ENCODE assay signal across 1 cellular context in genomic region chr20:51700809-51701285, GRCh38.
TF ChIP-seq lines count a peak whose summit lies in the region.

No MANE protein-coding gene starts in this region.

TF ChIP-seq in HepG2, 621 proteins besides CTCF, POLR2A, EP300 and RAD21 (continued from another document and continues in another):
- TF ChIP-seq, protein P1, sequence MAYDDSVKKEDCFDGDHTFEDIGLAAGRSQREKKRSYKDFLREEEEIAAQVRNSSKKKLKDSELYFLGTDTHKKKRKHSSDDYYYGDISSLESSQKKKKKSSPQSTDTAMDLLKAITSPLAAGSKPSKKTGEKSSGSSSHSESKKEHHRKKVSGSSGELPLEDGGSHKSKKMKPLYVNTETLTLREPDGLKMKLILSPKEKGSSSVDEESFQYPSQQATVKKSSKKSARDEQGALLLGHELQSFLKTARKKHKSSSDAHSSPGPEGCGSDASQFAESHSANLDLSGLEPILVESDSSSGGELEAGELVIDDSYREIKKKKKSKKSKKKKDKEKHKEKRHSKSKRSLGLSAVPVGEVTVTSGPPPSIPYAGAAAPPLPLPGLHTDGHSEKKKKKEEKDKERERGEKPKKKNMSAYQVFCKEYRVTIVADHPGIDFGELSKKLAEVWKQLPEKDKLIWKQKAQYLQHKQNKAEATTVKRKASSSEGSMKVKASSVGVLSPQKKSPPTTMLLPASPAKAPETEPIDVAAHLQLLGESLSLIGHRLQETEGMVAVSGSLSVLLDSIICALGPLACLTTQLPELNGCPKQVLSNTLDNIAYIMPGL (CRISPR knock-in tag; IDR thresholded peaks at IDR 0.05; ENCODE audit: borderline replicate concordance in 1 of 2, low read depth in 1 of 2), result peak; percentile 34 to 88; a peak in 2 of 4 replicates
- TF ChIP-seq RCOR2 (CRISPR knock-in tag; IDR thresholded peaks at IDR 0.05) (no peak), ZNF775 (CRISPR knock-in tag; IDR thresholded peaks at IDR 0.05; ENCODE audit: borderline replicate concordance) (no peak), NR2F1 (CRISPR knock-in tag; IDR thresholded peaks at IDR 0.05) (no peak), MIER3 (CRISPR knock-in tag; IDR thresholded peaks at IDR 0.05; ENCODE audit: borderline replicate concordance) (peak; percentile 46; the same call in 1 of the 2 replicates), ZC3H4 (CRISPR knock-in tag; IDR thresholded peaks at IDR 0.05; ENCODE audit: borderline replicate concordance) (no peak), ZMYM3 (CRISPR knock-in tag; IDR thresholded peaks at IDR 0.05) (peak; percentile 78), SPEN (CRISPR knock-in tag; IDR thresholded peaks at IDR 0.05; ENCODE audit: low read depth) (0 out of 2 replicates have a peak, but pooled peaks have one; percentile 10), TRAFD1 (CRISPR knock-in tag; IDR thresholded peaks at IDR 0.05; ENCODE audit: borderline replicate concordance) (no peak), ZFP36L2 (CRISPR knock-in tag; IDR thresholded peaks at IDR 0.05) (no peak), TEAD2 (CRISPR knock-in tag; IDR thresholded peaks at IDR 0.05) (no peak), ZNF143 (CRISPR knock-in tag; IDR thresholded peaks at IDR 0.05) (no peak), PTBP1 (IDR thresholded peaks at IDR 0.05; ENCODE audit: low read depth, low read length, poor library complexity, severe bottlenecking) (no peak), KDM3A (CRISPR knock-in tag; IDR thresholded peaks at IDR 0.05; ENCODE audit: low read depth) (no peak; the same call in 1 of the 2 replicates), TBP (CRISPR knock-in tag; IDR thresholded peaks at IDR 0.05) (no peak), ZNF792 (CRISPR knock-in tag; IDR thresholded peaks at IDR 0.05) (0 out of 2 replicates have a peak, but pooled peaks have one; percentile 45), IRF1 (CRISPR knock-in tag; IDR thresholded peaks at IDR 0.05; ENCODE audit: low read depth) (no peak), CHD4 (IDR thresholded peaks at IDR 0.05; ENCODE audit: borderline replicate concordance, low read length) (0 out of 2 replicates have a peak, but pooled peaks have one; percentile 46), ZFP36 (IDR thresholded peaks at IDR 0.05; ENCODE audit: borderline replicate concordance, low read depth, low read length, partially characterized antibody) (no peak), HOXA7 (CRISPR knock-in tag; IDR thresholded peaks at IDR 0.05) (no peak), PAWR (CRISPR knock-in tag; IDR thresholded peaks at IDR 0.05; ENCODE audit: borderline replicate concordance) (no peak), MAFF (IDR thresholded peaks at IDR 0.05; ENCODE audit: low read depth, low read length) (no peak), TMF1 (CRISPR knock-in tag; IDR thresholded peaks at IDR 0.05; ENCODE audit: low read depth) (no peak), ZNF468 (CRISPR knock-in tag; IDR thresholded peaks at IDR 0.05) (no peak), SMAD9 (CRISPR knock-in tag; IDR thresholded peaks at IDR 0.05) (no peak), SALL1 (CRISPR knock-in tag; IDR thresholded peaks at IDR 0.05) (no peak), ZNF816 (CRISPR knock-in tag; IDR thresholded peaks at IDR 0.05; ENCODE audit: borderline replicate concordance) (peak; percentile 74; the same call in 1 of the 2 replicates), HOXA3 (CRISPR knock-in tag; IDR thresholded peaks at IDR 0.05) (no peak), ELF1 (CRISPR knock-in tag; IDR thresholded peaks at IDR 0.05) (no peak), CENPT (CRISPR knock-in tag; IDR thresholded peaks at IDR 0.05; ENCODE audit: low read depth) (no peak), XRCC5 (optimal IDR thresholded peaks at IDR 0.05; ENCODE audit: low read length) (peak; percentile 76), ZNF136 (CRISPR knock-in tag; IDR thresholded peaks at IDR 0.05; ENCODE audit: low read depth) (no peak), ZNF329 (CRISPR knock-in tag; IDR thresholded peaks at IDR 0.05; ENCODE audit: low read depth) (no peak), HNF1A (IDR thresholded peaks at IDR 0.05; ENCODE audit: low read depth) (no peak), HNF1A (CRISPR knock-in tag; IDR thresholded peaks at IDR 0.05; ENCODE audit: borderline replicate concordance) (no peak), ZNF44 (CRISPR knock-in tag; IDR thresholded peaks at IDR 0.05) (peak; percentile 55; the same call in 1 of the 2 replicates), PPARG (CRISPR knock-in tag; conservative IDR thresholded peaks at IDR 0.05) (no peak), ARNTL (CRISPR knock-in tag; IDR thresholded peaks at IDR 0.05) (no peak), ZNF33A (CRISPR knock-in tag; IDR thresholded peaks at IDR 0.05; ENCODE audit: borderline replicate concordance) (0 out of 2 replicates have a peak, but pooled peaks have one; percentile 53), SYNCRIP (IDR thresholded peaks at IDR 0.05; ENCODE audit: insufficient read depth, low read depth, low read length) (no peak), GATAD1 (CRISPR knock-in tag; IDR thresholded peaks at IDR 0.05) (no peak), HOMEZ (CRISPR knock-in tag; IDR thresholded peaks at IDR 0.05; ENCODE audit: low read depth) (peak; percentile 48; the same call in 1 of the 2 replicates), ZNF761 (CRISPR knock-in tag; conservative IDR thresholded peaks at IDR 0.05) (no peak), KAT7 (CRISPR knock-in tag; IDR thresholded peaks at IDR 0.05; ENCODE audit: borderline replicate concordance) (no peak; the same call in 1 of the 2 replicates)
- TF ChIP-seq, protein P2, sequence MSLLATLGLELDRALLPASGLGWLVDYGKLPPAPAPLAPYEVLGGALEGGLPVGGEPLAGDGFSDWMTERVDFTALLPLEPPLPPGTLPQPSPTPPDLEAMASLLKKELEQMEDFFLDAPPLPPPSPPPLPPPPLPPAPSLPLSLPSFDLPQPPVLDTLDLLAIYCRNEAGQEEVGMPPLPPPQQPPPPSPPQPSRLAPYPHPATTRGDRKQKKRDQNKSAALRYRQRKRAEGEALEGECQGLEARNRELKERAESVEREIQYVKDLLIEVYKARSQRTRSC (CRISPR knock-in tag; IDR thresholded peaks at IDR 0.05; ENCODE audit: low read depth), result no peak
- TF ChIP-seq, protein P3, sequence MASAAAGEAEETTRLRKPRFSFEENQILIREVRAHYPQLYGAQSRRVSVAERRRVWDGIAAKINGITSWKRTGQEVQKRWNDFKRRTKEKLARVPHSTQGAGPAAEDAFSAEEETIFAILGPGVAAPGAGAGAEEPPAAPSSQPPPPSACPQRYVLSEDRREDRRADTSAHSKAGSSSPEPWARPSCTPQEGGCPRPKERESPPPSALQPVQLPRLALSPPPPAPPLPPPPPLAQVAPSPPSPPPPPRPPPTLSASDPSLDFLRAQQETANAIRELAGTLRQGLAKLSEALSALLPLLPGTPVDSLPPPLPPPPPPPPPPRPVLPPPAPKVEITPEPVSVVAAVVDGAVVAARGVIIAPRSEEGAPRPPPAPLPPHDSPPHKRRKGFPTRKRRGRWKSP (CRISPR knock-in tag; IDR thresholded peaks at IDR 0.05), result 0 out of 2 replicates have a peak, but pooled peaks have one; percentile 44
- TF ChIP-seq, protein P4, sequence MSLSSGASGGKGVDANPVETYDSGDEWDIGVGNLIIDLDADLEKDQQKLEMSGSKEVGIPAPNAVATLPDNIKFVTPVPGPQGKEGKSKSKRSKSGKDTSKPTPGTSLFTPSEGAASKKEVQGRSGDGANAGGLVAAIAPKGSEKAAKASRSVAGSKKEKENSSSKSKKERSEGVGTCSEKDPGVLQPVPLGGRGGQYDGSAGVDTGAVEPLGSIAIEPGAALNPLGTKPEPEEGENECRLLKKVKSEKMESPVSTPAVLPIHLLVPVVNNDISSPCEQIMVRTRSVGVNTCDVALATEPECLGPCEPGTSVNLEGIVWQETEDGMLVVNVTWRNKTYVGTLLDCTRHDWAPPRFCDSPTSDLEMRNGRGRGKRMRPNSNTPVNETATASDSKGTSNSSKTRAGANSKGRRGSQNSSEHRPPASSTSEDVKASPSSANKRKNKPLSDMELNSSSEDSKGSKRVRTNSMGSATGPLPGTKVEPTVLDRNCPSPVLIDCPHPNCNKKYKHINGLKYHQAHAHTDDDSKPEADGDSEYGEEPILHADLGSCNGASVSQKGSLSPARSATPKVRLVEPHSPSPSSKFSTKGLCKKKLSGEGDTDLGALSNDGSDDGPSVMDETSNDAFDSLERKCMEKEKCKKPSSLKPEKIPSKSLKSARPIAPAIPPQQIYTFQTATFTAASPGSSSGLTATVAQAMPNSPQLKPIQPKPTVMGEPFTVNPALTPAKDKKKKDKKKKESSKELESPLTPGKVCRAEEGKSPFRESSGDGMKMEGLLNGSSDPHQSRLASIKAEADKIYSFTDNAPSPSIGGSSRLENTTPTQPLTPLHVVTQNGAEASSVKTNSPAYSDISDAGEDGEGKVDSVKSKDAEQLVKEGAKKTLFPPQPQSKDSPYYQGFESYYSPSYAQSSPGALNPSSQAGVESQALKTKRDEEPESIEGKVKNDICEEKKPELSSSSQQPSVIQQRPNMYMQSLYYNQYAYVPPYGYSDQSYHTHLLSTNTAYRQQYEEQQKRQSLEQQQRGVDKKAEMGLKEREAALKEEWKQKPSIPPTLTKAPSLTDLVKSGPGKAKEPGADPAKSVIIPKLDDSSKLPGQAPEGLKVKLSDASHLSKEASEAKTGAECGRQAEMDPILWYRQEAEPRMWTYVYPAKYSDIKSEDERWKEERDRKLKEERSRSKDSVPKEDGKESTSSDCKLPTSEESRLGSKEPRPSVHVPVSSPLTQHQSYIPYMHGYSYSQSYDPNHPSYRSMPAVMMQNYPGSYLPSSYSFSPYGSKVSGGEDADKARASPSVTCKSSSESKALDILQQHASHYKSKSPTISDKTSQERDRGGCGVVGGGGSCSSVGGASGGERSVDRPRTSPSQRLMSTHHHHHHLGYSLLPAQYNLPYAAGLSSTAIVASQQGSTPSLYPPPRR (CRISPR knock-in tag; IDR thresholded peaks at IDR 0.05; ENCODE audit: borderline replicate concordance), result peak; percentile 11; the same call in 1 of the 2 replicates
- TF ChIP-seq, protein P5, sequence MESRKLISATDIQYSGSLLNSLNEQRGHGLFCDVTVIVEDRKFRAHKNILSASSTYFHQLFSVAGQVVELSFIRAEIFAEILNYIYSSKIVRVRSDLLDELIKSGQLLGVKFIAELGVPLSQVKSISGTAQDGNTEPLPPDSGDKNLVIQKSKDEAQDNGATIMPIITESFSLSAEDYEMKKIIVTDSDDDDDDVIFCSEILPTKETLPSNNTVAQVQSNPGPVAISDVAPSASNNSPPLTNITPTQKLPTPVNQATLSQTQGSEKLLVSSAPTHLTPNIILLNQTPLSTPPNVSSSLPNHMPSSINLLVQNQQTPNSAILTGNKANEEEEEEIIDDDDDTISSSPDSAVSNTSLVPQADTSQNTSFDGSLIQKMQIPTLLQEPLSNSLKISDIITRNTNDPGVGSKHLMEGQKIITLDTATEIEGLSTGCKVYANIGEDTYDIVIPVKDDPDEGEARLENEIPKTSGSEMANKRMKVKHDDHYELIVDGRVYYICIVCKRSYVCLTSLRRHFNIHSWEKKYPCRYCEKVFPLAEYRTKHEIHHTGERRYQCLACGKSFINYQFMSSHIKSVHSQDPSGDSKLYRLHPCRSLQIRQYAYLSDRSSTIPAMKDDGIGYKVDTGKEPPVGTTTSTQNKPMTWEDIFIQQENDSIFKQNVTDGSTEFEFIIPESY (CRISPR knock-in tag; IDR thresholded peaks at IDR 0.05), result 0 out of 2 replicates have a peak, but pooled peaks have one; percentile 21
